In genomic region chr22:20422965-20423635, GRCh38 we compare ENCODE assay signal across 1 cellular context.
TF ChIP-seq lines count a peak whose summit lies in the region.

No MANE protein-coding gene starts in this region.

TF ChIP-seq in K562, 482 proteins besides CTCF, POLR2A, EP300 and RAD21 (continued from another document and continues in another):
- TF ChIP-seq PATZ1 (CRISPR knock-in tag; IDR thresholded peaks at IDR 0.05; ENCODE audit: borderline replicate concordance) (no peak), E2F1 (CRISPR knock-in tag; IDR thresholded peaks at IDR 0.05) (peak; percentile 7; the same call in 1 of the 2 replicates), USF1 (CRISPR knock-in tag; IDR thresholded peaks at IDR 0.05) (no peak; the same call in 1 of the 2 replicates), ELK1 (CRISPR knock-in tag; IDR thresholded peaks at IDR 0.05) (no peak), ZFX (CRISPR knock-in tag; IDR thresholded peaks at IDR 0.05) (peak; percentile 20; the same call in 1 of the 2 replicates), ZNF121 (CRISPR knock-in tag; conservative IDR thresholded peaks at IDR 0.05) (no peak), ATF1 (CRISPR knock-in tag; IDR thresholded peaks at IDR 0.05) (0 out of 2 replicates have a peak, but pooled peaks have one; percentile 21), ATF1 (tag; IDR thresholded peaks at IDR 0.05) (no peak), ZNF766 (CRISPR knock-in tag; conservative IDR thresholded peaks at IDR 0.05) (no peak), FUS (optimal IDR thresholded peaks at IDR 0.05; ENCODE audit: low read depth, low read length) (no peak), KDM5B (IDR thresholded peaks at IDR 0.05; ENCODE audit: insufficient replicate concordance, low read depth, low read length) (peak; percentile 26), MYC (IDR thresholded peaks at IDR 0.05; ENCODE audit: low read depth, low read length) (0 out of 2 replicates have a peak, but pooled peaks have one; percentile 27), MYC (CRISPR knock-in tag; IDR thresholded peaks at IDR 0.05; ENCODE audit: borderline replicate concordance, low read depth) (no peak; the same call in 1 of the 2 replicates), ZC3H11A (IDR thresholded peaks at IDR 0.05; ENCODE audit: low read depth, low read length) (no peak), MEF2A (IDR thresholded peaks at IDR 0.05; ENCODE audit: control insufficient read depth, low read depth, low read length) (no peak), HNRNPLL (IDR thresholded peaks at IDR 0.05; ENCODE audit: low read depth, low read length, poor library complexity, severe bottlenecking) (peak; percentile 22), CBX5 (IDR thresholded peaks at IDR 0.05; ENCODE audit: borderline replicate concordance, low read depth) (no peak), E2F6 (IDR thresholded peaks at IDR 0.05; ENCODE audit: borderline replicate concordance in 1 of 2, extremely low read depth in 1 of 2, insufficient read depth in 1 of 2, insufficient read length in 1 of 2, low read depth in 1 of 2, low read length in 1 of 2, poor library complexity in 1 of 2, severe bottlenecking in 1 of 2) (no peak), KLF13 (tag; IDR thresholded peaks at IDR 0.05; ENCODE audit: borderline replicate concordance, low read depth) (no peak), THAP12 (CRISPR knock-in tag; IDR thresholded peaks at IDR 0.05) (peak; percentile 38; the same call in 1 of the 2 replicates), ZNF277 (CRISPR knock-in tag; IDR thresholded peaks at IDR 0.05; ENCODE audit: borderline replicate concordance) (no peak), MAZ (CRISPR knock-in tag; conservative IDR thresholded peaks at IDR 0.05 in 1 of 2, IDR thresholded peaks at IDR 0.05 in 1 of 2) (0 out of 4 replicates have a peak, but pooled peaks of 1 of the 2 experiments have one; percentile 17), PCBP2 (IDR thresholded peaks at IDR 0.05; ENCODE audit: low read depth, low read length, poor library complexity, severe bottlenecking) (no peak), EZH2 (IDR thresholded peaks at IDR 0.05; ENCODE audit: borderline replicate concordance, low read depth, low read length) (peak; percentile 65; the same call in 1 of the 2 replicates), SP2 (IDR thresholded peaks at IDR 0.05; ENCODE audit: extremely low read depth, low read depth, low read length, poor library complexity, severe bottlenecking) (no peak), ZBTB26 (CRISPR knock-in tag; IDR thresholded peaks at IDR 0.05) (no peak), ZNF184 (CRISPR knock-in tag; IDR thresholded peaks at IDR 0.05) (peak; percentile 57; the same call in 1 of the 2 replicates), IRF9 (tag; IDR thresholded peaks at IDR 0.05) (no peak), FOXK2 (conservative IDR thresholded peaks at IDR 0.05 in 1 of 2, IDR thresholded peaks at IDR 0.05 in 1 of 2; ENCODE audit: low read depth in 2 of 2) (no peak), ZBTB40 (IDR thresholded peaks at IDR 0.05) (no peak), ZBTB40 (CRISPR knock-in tag; IDR thresholded peaks at IDR 0.05) (no peak), ZNF24 (IDR thresholded peaks at IDR 0.05) (no peak), ZNF717 (CRISPR knock-in tag; IDR thresholded peaks at IDR 0.05) (no peak), MED1 (CRISPR knock-in tag; IDR thresholded peaks at IDR 0.05; ENCODE audit: borderline replicate concordance) (no peak), ZEB2 (IDR thresholded peaks at IDR 0.05) (no peak)
